In the genomic region with DNA sequence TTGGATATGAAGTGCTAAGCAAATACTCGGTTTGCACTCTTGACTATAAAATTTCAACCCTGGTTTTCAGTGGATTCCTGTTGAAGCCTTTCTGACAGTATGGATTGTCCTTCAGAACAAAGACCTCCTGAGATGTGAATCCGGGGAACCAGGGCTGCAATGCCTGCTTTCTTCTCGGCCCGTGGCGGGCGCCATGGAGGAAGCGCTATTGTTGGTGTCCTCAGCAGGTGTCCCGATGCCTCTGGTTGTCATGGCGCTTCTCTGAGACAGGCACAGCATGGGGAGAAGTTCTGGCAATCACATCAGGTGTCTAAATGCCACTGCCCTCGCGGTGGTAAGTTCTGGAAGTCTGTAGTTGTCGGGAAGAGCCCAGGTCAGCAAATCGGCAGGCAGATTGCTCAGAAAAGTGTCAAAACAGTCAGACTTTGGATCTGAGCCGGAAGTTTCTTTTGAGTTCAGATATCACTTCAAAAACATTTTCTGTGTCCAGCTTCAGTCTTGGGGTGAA, we compare ENCODE assay signal across 21 cellular contexts.
DNase-seq lines count a peak whose midpoint lies in the region; ATAC-seq and TF ChIP-seq lines count a peak whose summit lies in the region.
"Had no signal": no experiment of that assay in that cellular context is flagged by ENCODE, and none has a peak within 500 bp of the region (broad histone marks: within the 10 kb centered on the region; RNA-seq: fewer than 3 reads in every experiment).

No MANE protein-coding gene starts in this region.

- no peak overlapping the region for H3K18ac ChIP-seq in mesendoderm (ENCODE audit: low read length)
- H3K18ac ChIP-seq in neuronal stem cell (ENCODE audit: low read length): peak overlapping the region; percentile 71

- ATAC-seq in WTC11: no peak
- no peak for ATAC-seq in natural killer cell treated with Interleukin-12 subunit alpha and Interleukin-12 subunit beta and Interleukin-15 and Interleukin-18, amount 100 ng/mL, for 72 hours
- no peak for ATAC-seq in GM18907 (IDR thresholded peaks at IDR 0.05; ENCODE audit: unreplicated experiment)
- ATAC-seq: GM12878, GM23338, K562 had no signal

- peaks cover 5% of the 10 kb centered on the region for H3K9me3 Mint-ChIP-seq in WTC11
- no peaks in the 10 kb centered on the region for H3K9me3 Mint-ChIP-seq in natural killer cell treated with Interleukin-12 subunit alpha and Interleukin-12 subunit beta and Interleukin-15 and Interleukin-18, amount 100 ng/mL, for 72 hours

- H3K4me2 ChIP-seq in mesendoderm (ENCODE audit: low read length): no peak overlapping the region
- H3K4me2 ChIP-seq in neuronal stem cell (ENCODE audit: insufficient read depth, low read length, poor library complexity, severe bottlenecking): no peak overlapping the region
- H3K4me2 ChIP-seq in GM23248 (ENCODE audit: unreplicated experiment): no peak overlapping the region
- H3K4me2 ChIP-seq: GM23338 had no signal

- no peak overlapping the region for H4K8ac ChIP-seq in mesendoderm (ENCODE audit: low read depth, low read length)
- H4K8ac ChIP-seq in neuronal stem cell (ENCODE audit: low read depth, low read length): no peak overlapping the region

- H3K4me3 ChIP-seq in HUES64 (ENCODE audit: low read length) (no peak overlapping the region), mesendoderm (ENCODE audit: low read length) (no peak overlapping the region), neuronal stem cell (ENCODE audit: low read length in 2 of 2) (no peak overlapping the region), GM23248 (no peak overlapping the region)
- H3K4me3 ChIP-seq: GM12878, GM23338, K562 had no signal

- H3K27me3 Mint-ChIP-seq in WTC11 (ENCODE audit: low read depth): peaks cover 6% of the 10 kb centered on the region
- H3K27me3 Mint-ChIP-seq in natural killer cell treated with Interleukin-12 subunit alpha and Interleukin-12 subunit beta and Interleukin-15 and Interleukin-18, amount 100 ng/mL, for 72 hours: peaks cover 0 to 8% of the 10 kb centered on the region in 2 donors

- H4K91ac ChIP-seq in neuronal stem cell (ENCODE audit: low read depth, low read length, poor library complexity): no peak overlapping the region

- H2BK15ac ChIP-seq in mesendoderm (replicated peaks; ENCODE audit: low read depth) (no peak overlapping the region), neuronal stem cell (ENCODE audit: low read length) (no peak overlapping the region)

- no peaks in the 10 kb centered on the region for H3K79me2 ChIP-seq in mesendoderm (ENCODE audit: control insufficient read depth, insufficient read depth, low read length)
- no peaks in the 10 kb centered on the region for H3K79me2 ChIP-seq in GM23248 (ENCODE audit: insufficient read depth)

- H3K79me1 ChIP-seq in mesendoderm (ENCODE audit: low read length): peaks cover 2% of the 10 kb centered on the region
- peaks cover 2% of the 10 kb centered on the region for H3K79me1 ChIP-seq in neuronal stem cell (ENCODE audit: low read depth, low read length)

- in situ Hi-C loops in GM23248 (cut with MboI): no loop called here

- H3K4ac ChIP-seq in mesendoderm (ENCODE audit: low read depth, low read length): no peak overlapping the region
- no peak overlapping the region for H3K4ac ChIP-seq in neuronal stem cell (ENCODE audit: low read length)

- peaks cover 6% of the 10 kb centered on the region; the same call in 1 of the 2 replicates for H3F3A ChIP-seq in GM23248 (ENCODE audit: insufficient read depth)

- no peak overlapping the region for H4K5ac ChIP-seq in mesendoderm (ENCODE audit: low read length)

- CTCF ChIA-PET in WTC11 (lab: Charles Lee): no interaction called here

- H3K23ac ChIP-seq in mesendoderm (ENCODE audit: low read length) (no peak overlapping the region), neuronal stem cell (ENCODE audit: low read depth, low read length, poor library complexity) (no peak overlapping the region)

- H3K4me3 Mint-ChIP-seq in WTC11: no peak overlapping the region
- no peak overlapping the region for H3K4me3 Mint-ChIP-seq in natural killer cell treated with Interleukin-12 subunit alpha and Interleukin-12 subunit beta and Interleukin-15 and Interleukin-18, amount 100 ng/mL, for 72 hours
- H3K4me3 Mint-ChIP-seq: CD4-positive, CD25-positive, alpha-beta regulatory T cell; CD8-positive, alpha-beta memory T cell; GM23338 had no signal

- H2BK12ac ChIP-seq in neuronal stem cell (ENCODE audit: low read length): peak overlapping the region; percentile 36

- H3K27ac ChIP-seq in HUES64 (ENCODE audit: low read depth, low read length) (peak overlapping the region; percentile 63; the same call in 1 of the 2 replicates), mesendoderm (ENCODE audit: low read depth, low read length) (no peak overlapping the region), neuronal stem cell (replicated peaks; ENCODE audit: low read length) (peak overlapping the region; percentile 17), GM23248 (no peak overlapping the region)

- POLR2A ChIA-PET in WTC11 (lab: Charles Lee): no interaction called here

- H2BK5ac ChIP-seq in mesendoderm (ENCODE audit: low read length) (no peak overlapping the region), neuronal stem cell (ENCODE audit: low read length) (no peak overlapping the region)

- H3K27me3 ChIP-seq in HUES64 (ENCODE audit: insufficient read depth, low read length) (no peaks in the 10 kb centered on the region), mesendoderm (ENCODE audit: insufficient read depth, low read length, poor library complexity) (no peaks in the 10 kb centered on the region), neuronal stem cell (ENCODE audit: control insufficient read depth in 3 of 3, insufficient read depth in 3 of 3, low read depth in 1 of 3, low read length in 3 of 3) (no peaks in the 10 kb centered on the region), GM23248 (replicated peaks; ENCODE audit: insufficient read depth) (no peaks in the 10 kb centered on the region)
- H3K27me3 ChIP-seq: BE2C had no signal

- peaks cover 48% of the 10 kb centered on the region for H3K4me1 Mint-ChIP-seq in WTC11
- H3K4me1 Mint-ChIP-seq in natural killer cell treated with Interleukin-12 subunit alpha and Interleukin-12 subunit beta and Interleukin-15 and Interleukin-18, amount 100 ng/mL, for 72 hours (ENCODE audit: low read depth in 2 of 2): no peaks in the 10 kb centered on the region
- H3K4me1 Mint-ChIP-seq: CD4-positive, CD25-positive, alpha-beta regulatory T cell; CD8-positive, alpha-beta memory T cell had no signal

- H3K9me2 ChIP-seq in GM23248 (ENCODE audit: insufficient read depth): no peaks in the 10 kb centered on the region

- no peak overlapping the region for H3K14ac ChIP-seq in neuronal stem cell (ENCODE audit: low read length)

- H2BK120ac ChIP-seq in mesendoderm (ENCODE audit: low read depth, low read length) (no peak overlapping the region), neuronal stem cell (ENCODE audit: low read depth, low read length) (no peak overlapping the region)

- peaks cover 67% of the 10 kb centered on the region for H3K4me1 ChIP-seq in HUES64 (ENCODE audit: insufficient read depth, low read length)
- peaks cover 26% of the 10 kb centered on the region for H3K4me1 ChIP-seq in mesendoderm (ENCODE audit: control insufficient read depth, low read depth, low read length)
- H3K4me1 ChIP-seq in neuronal stem cell (ENCODE audit: control insufficient read depth in 2 of 2, insufficient read depth in 1 of 2, low read depth in 1 of 2, low read length in 2 of 2): peaks cover 50 to 60% of the 10 kb centered on the region in 2 donors
- H3K4me1 ChIP-seq in GM23248 (ENCODE audit: insufficient read depth): peaks cover 11% of the 10 kb centered on the region
- H3K4me1 ChIP-seq: BE2C had no signal

- no peak overlapping the region for H3K56ac ChIP-seq in mesendoderm (ENCODE audit: low read length)

- H4K20me1 ChIP-seq in GM23248 (ENCODE audit: insufficient read depth): no peaks in the 10 kb centered on the region

- H3K9ac ChIP-seq in HUES64 (ENCODE audit: low read depth, low read length) (no peak overlapping the region), mesendoderm (ENCODE audit: low read length) (no peak overlapping the region), neuronal stem cell (ENCODE audit: low read depth, low read length, poor library complexity) (no peak overlapping the region), GM23248 (no peak overlapping the region)

- peaks cover 2% of the 10 kb centered on the region; the same call in 1 of the 2 replicates for H3K36me3 Mint-ChIP-seq in WTC11
- H3K36me3 Mint-ChIP-seq in natural killer cell treated with Interleukin-12 subunit alpha and Interleukin-12 subunit beta and Interleukin-15 and Interleukin-18, amount 100 ng/mL, for 72 hours: no peaks in the 10 kb centered on the region
- H3K36me3 Mint-ChIP-seq: CD4-positive, CD25-positive, alpha-beta regulatory T cell; CD8-positive, alpha-beta memory T cell had no signal

- H2AFZ ChIP-seq in neuronal stem cell (ENCODE audit: low read length) (peak overlapping the region; percentile 46), GM23248 (no peak overlapping the region)
- H2AFZ ChIP-seq: GM23338 had no signal

- H3K27ac Mint-ChIP-seq in WTC11: 0 out of 2 replicates have a peak overlapping the region, but pooled peaks have one; percentile 21
- H3K27ac Mint-ChIP-seq in natural killer cell treated with Interleukin-12 subunit alpha and Interleukin-12 subunit beta and Interleukin-15 and Interleukin-18, amount 100 ng/mL, for 72 hours: no peak overlapping the region
- H3K27ac Mint-ChIP-seq: CD4-positive, CD25-positive, alpha-beta regulatory T cell; CD8-positive, alpha-beta memory T cell; GM23338 had no signal

- TF ChIP-seq CTCF in WTC11 (IDR thresholded peaks at IDR 0.05): no peak

- H3K9me3 ChIP-seq in HUES64 (ENCODE audit: insufficient read depth, low read depth, low read length) (no peaks in the 10 kb centered on the region), neuronal stem cell (replicated peaks in 1 of 2; ENCODE audit: control insufficient read depth in 2 of 2, insufficient read depth in 1 of 2, low read depth in 1 of 2, low read length in 2 of 2) (no peaks in the 10 kb centered on the region), GM23248 (ENCODE audit: low read depth) (no peaks in the 10 kb centered on the region)
- H3K9me3 ChIP-seq: BE2C had no signal

- DNase-seq in WTC11 (ENCODE audit: low spot score): no peak
- peak; percentile 33 for DNase-seq in mesendoderm
- DNase-seq in neuronal stem cell (ENCODE audit: low spot score): no peak
- DNase-seq in natural killer cell treated with Interleukin-12 subunit alpha and Interleukin-12 subunit beta and Interleukin-15 and Interleukin-18, amount 100 ng/mL, for 72 hours (ENCODE audit: low spot score): no peak
- no peak for DNase-seq in GM23248
- DNase-seq: ACHN; BE2C; CD4-positive, CD25-positive, alpha-beta regulatory T cell; CD8-positive, alpha-beta memory T cell; COR-L47; DMS 273 treated with DMSO at 0.1 percent for 48 hours; DMS53; DND-41; EL; H7; IMR-90 had no signal

- H2AK5ac ChIP-seq in mesendoderm (ENCODE audit: low read length) (no peak overlapping the region), neuronal stem cell (ENCODE audit: low read depth, low read length) (peak overlapping the region; percentile 75)

- H3K36me3 ChIP-seq in HUES64 (ENCODE audit: insufficient read depth, low read length): no peaks in the 10 kb centered on the region
- no peaks in the 10 kb centered on the region for H3K36me3 ChIP-seq in mesendoderm (ENCODE audit: control insufficient read depth, insufficient read depth, low read length)
- no peaks in the 10 kb centered on the region for H3K36me3 ChIP-seq in neuronal stem cell (replicated peaks in 1 of 2; ENCODE audit: control insufficient read depth in 2 of 2, insufficient read depth in 2 of 2, low read length in 2 of 2)
- no peaks in the 10 kb centered on the region for H3K36me3 ChIP-seq in GM23248 (ENCODE audit: low read depth)
- H3K36me3 ChIP-seq: BE2C had no signal

- 53% methylated on average over 14 of the region's 14 CpGs for WGBS in HUES64
- WGBS in mesendoderm (ENCODE audit: extremely low coverage, insufficient coverage, low lambda C conversion rate): no CpG with 5 or more reads among the region's 14 CpGs
- no CpG with 5 or more reads among the region's 14 CpGs for WGBS in neuronal stem cell (ENCODE audit: extremely low coverage in 2 of 2, insufficient read length in 2 of 2, insufficient replicate concordance in 1 of 2), 2 donors
- 42 to 48% methylated on average over 13 to 14 of the region's 14 CpGs for WGBS in GM23248 (ENCODE audit: low coverage in 1 of 2, low lambda C conversion rate in 2 of 2, missing lambda C conversion rate in 2 of 2), 2 experiments

Comparison
In these comparisons a context has a peak if more than half of its experiments do, and no peak if none do; other contexts are left out.
1. H3K27ac ChIP-seq: peak in HUES64 (single experiment) and neuronal stem cell (single experiment); none in mesendoderm (single experiment) and GM23248 (single experiment).